27 cellular contexts compared by ENCODE assay signal in the genomic region with DNA sequence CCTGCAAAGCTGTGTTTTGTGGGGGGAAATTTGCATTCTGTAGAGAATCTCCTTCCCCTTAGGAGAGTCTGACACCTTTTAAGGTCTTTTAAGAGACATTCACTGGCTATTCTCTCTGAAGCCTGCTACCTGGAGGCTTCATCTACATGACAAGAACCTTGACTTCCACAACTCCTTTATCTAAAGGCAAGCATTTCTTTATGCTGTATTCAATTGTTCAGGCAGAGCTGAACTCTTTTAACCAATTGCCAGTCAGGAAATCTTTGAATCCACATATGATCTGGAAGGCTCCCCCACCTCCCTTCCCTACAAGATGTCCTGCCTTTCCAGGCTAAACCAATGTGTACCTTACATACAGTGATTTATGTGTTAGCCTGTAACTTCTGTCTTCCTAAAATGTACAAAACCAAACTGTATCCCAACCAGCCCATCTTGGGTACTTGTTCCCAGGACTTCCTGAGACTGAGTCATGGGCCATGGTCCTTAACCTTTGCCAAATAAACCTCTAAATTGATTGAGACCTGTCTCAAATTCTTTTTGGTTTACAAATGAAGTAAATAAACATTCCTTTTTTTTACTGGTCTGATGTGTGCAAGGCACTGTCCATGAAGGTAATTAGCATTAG. TPM values are rescaled to one million over a fixed set of nuclear protein-coding genes. Genes with fewer than 3 reads are reported as not detected.
DNase-seq lines count a peak whose midpoint lies in the region; ATAC-seq and TF ChIP-seq lines count a peak whose summit lies in the region.
"Had no signal": no experiment of that assay in that cellular context is flagged by ENCODE, and none has a peak within 500 bp of the region (broad histone marks: within the 10 kb centered on the region; RNA-seq: fewer than 3 reads in every experiment).

No MANE protein-coding gene starts in this region.

- peaks cover 50% of the 10 kb centered on the region for H3K9me3 Mint-ChIP-seq in endodermal cell
- H3K9me3 Mint-ChIP-seq: effector memory CD8-positive, alpha-beta T cell; memory B cell; naive thymus-derived CD4-positive, alpha-beta T cell had no signal

- TF ChIP-seq CTCF in IMR-90 (conservative IDR thresholded peaks at IDR 0.05; ENCODE audit: low read depth, low read length) (no peak), endodermal cell (conservative IDR thresholded peaks at IDR 0.05) (no peak)

- H3K27ac ChIP-seq in IMR-90 (ENCODE audit: insufficient read depth, low read length) (no peak overlapping the region), endodermal cell (ENCODE audit: low read depth, low read length) (no peak overlapping the region), mesendoderm (ENCODE audit: low read depth, low read length) (peak overlapping the region; percentile 89)
- H3K27ac ChIP-seq: colonic mucosa, esophagus squamous epithelium, hepatocyte, HL-60, Peyer's patch, SJSA1, skin epidermis, upper lobe of right lung had no signal

- peaks cover 9% of the 10 kb centered on the region for H3K4me1 Mint-ChIP-seq in endodermal cell

- H3K36me3 Mint-ChIP-seq in endodermal cell (ENCODE audit: low read depth): peaks cover 62% of the 10 kb centered on the region

- in situ Hi-C loops in IMR-90 (cut with MboI; ENCODE audit: low sequenced_read_pairs): no loop called here

- H4K5ac ChIP-seq in IMR-90 (ENCODE audit: low read depth, low read length) (no peak overlapping the region), mesendoderm (ENCODE audit: low read length) (no peak overlapping the region)

- 0 out of 2 replicates have a peak, but pooled peaks cover 3% of the 10 kb centered on the region for H3K9me1 ChIP-seq in IMR-90 (ENCODE audit: insufficient read depth, low read length)

- CTCF ChIA-PET in IMR-90 (lab: Yijun Ruan, JAX): no interaction called here

- H3K27ac Mint-ChIP-seq in endodermal cell: peak overlapping the region; percentile 64
- H3K27ac Mint-ChIP-seq: memory B cell had no signal

- ATAC-seq in IMR-90 (ENCODE audit: low read depth) (no peak), GM18498 (IDR thresholded peaks at IDR 0.05; ENCODE audit: unreplicated experiment) (no peak)
- ATAC-seq: effector memory CD8-positive, alpha-beta T cell; naive thymus-derived CD4-positive, alpha-beta T cell; upper lobe of right lung had no signal

- H2BK20ac ChIP-seq in IMR-90 (ENCODE audit: low read depth, low read length): no peak overlapping the region

- H3K79me2 ChIP-seq in mesendoderm (ENCODE audit: control insufficient read depth, insufficient read depth, low read length): peaks cover 24% of the 10 kb centered on the region

- H3K23ac ChIP-seq in IMR-90 (ENCODE audit: low read depth, low read length): no peak overlapping the region
- no peak overlapping the region for H3K23ac ChIP-seq in mesendoderm (ENCODE audit: low read length)

- POLR2A ChIA-PET in IMR-90 (lab: Charles Lee; ENCODE audit: unreplicated experiment): no interaction called here

- intact Hi-C loops in IMR-90 (cut with micrococcal nuclease): no loop called here

- no peak overlapping the region for H3K14ac ChIP-seq in IMR-90 (replicated peaks; ENCODE audit: low read depth, low read length)

- no peaks in the 10 kb centered on the region for H3K27me3 Mint-ChIP-seq in endodermal cell (ENCODE audit: insufficient read depth)
- H3K27me3 Mint-ChIP-seq: effector memory CD8-positive, alpha-beta T cell; memory B cell; naive thymus-derived CD4-positive, alpha-beta T cell had no signal

- H3K4me3 ChIP-seq in IMR-90 (ENCODE audit: insufficient read depth, low read depth, low read length) (no peak overlapping the region), endodermal cell (ENCODE audit: low read length) (peak overlapping the region; percentile 25), mesendoderm (ENCODE audit: low read length) (no peak overlapping the region)
- H3K4me3 ChIP-seq: colonic mucosa, esophagus squamous epithelium, hepatocyte, Peyer's patch, SJSA1, skin epidermis, upper lobe of right lung had no signal

- H2BK5ac ChIP-seq in IMR-90 (ENCODE audit: low read depth, low read length, poor library complexity, severe bottlenecking) (peak overlapping the region; percentile 41), mesendoderm (ENCODE audit: low read length) (peak overlapping the region; percentile 88)

- peaks cover 2% of the 10 kb centered on the region for H3K4me1 ChIP-seq in IMR-90 (ENCODE audit: control insufficient read depth, insufficient read depth, low read length)
- H3K4me1 ChIP-seq in endodermal cell (ENCODE audit: control insufficient read depth, insufficient read depth, low read length): no peaks in the 10 kb centered on the region
- H3K4me1 ChIP-seq in mesendoderm (ENCODE audit: control insufficient read depth, low read depth, low read length): peaks cover 2% of the 10 kb centered on the region
- H3K4me1 ChIP-seq: colonic mucosa, Peyer's patch, SJSA1, upper lobe of right lung had no signal

- H3K4ac ChIP-seq in IMR-90 (ENCODE audit: low read depth, low read length) (no peak overlapping the region), mesendoderm (ENCODE audit: low read depth, low read length) (no peak overlapping the region)

- no peak overlapping the region for H2AK9ac ChIP-seq in IMR-90 (replicated peaks; ENCODE audit: low read depth, low read length, poor library complexity)

- H3K9me3 ChIP-seq in IMR-90 (ENCODE audit: control insufficient read depth, insufficient read depth, low read length) (no peaks in the 10 kb centered on the region), endodermal cell (ENCODE audit: control insufficient read depth, low read length) (peaks cover 33% of the 10 kb centered on the region)
- H3K9me3 ChIP-seq: colonic mucosa, esophagus squamous epithelium, Peyer's patch, SJSA1, upper lobe of right lung had no signal

- H4K8ac ChIP-seq in IMR-90 (ENCODE audit: low read depth in 2 of 2, low read length in 2 of 2): peak overlapping the region in 1 of 2 experiments; percentile 5; a peak in 1 of 4 replicates
- no peak overlapping the region for H4K8ac ChIP-seq in mesendoderm (ENCODE audit: low read depth, low read length)

- TF ChIP-seq RAD21 in IMR-90 (IDR thresholded peaks at IDR 0.05; ENCODE audit: low read length): no peak

- H2AK5ac ChIP-seq in IMR-90 (ENCODE audit: low read depth, low read length) (no peak overlapping the region), mesendoderm (ENCODE audit: low read length) (peak overlapping the region; percentile 65)

- H2BK120ac ChIP-seq in IMR-90 (ENCODE audit: low read depth, low read length) (no peak overlapping the region), mesendoderm (ENCODE audit: low read depth, low read length) (peak overlapping the region; percentile 61)

- H3K18ac ChIP-seq in IMR-90 (ENCODE audit: low read depth, low read length) (no peak overlapping the region; the same call in 1 of the 2 replicates), mesendoderm (ENCODE audit: low read length) (peak overlapping the region; percentile 94)

- TF ChIP-seq POLR2A in IMR-90 (IDR thresholded peaks at IDR 0.05; ENCODE audit: low read depth, low read length): no peak

- H3K56ac ChIP-seq in IMR-90 (ENCODE audit: extremely low read depth, insufficient read depth, low read length): no peak overlapping the region
- H3K56ac ChIP-seq in mesendoderm (ENCODE audit: low read length): peak overlapping the region; percentile 69

- no peak overlapping the region for H3K4me2 ChIP-seq in IMR-90 (ENCODE audit: low read depth, low read length)
- H3K4me2 ChIP-seq in mesendoderm (ENCODE audit: low read length): no peak overlapping the region
- H3K4me2 ChIP-seq: hepatocyte had no signal

- dilution Hi-C loops in IMR-90 (cut with HindIII; ENCODE audit: low sequenced_read_pairs, unreplicated experiment): no loop called here

- H2BK15ac ChIP-seq in IMR-90 (ENCODE audit: low read depth, low read length): no peak overlapping the region
- H2BK15ac ChIP-seq in mesendoderm (replicated peaks; ENCODE audit: low read depth): no peak overlapping the region

- H4K20me1 ChIP-seq in IMR-90 (ENCODE audit: insufficient read depth, low read length): peaks cover 4% of the 10 kb centered on the region; the same call in 1 of the 2 replicates

- no peaks in the 10 kb centered on the region for H3K36me3 ChIP-seq in IMR-90 (ENCODE audit: control insufficient read depth, insufficient read depth, low read length)
- H3K36me3 ChIP-seq in endodermal cell (ENCODE audit: control insufficient read depth, insufficient read depth, low read length): peaks cover 38% of the 10 kb centered on the region
- no peaks in the 10 kb centered on the region for H3K36me3 ChIP-seq in mesendoderm (ENCODE audit: control insufficient read depth, insufficient read depth, low read length)
- H3K36me3 ChIP-seq: colonic mucosa, SJSA1, upper lobe of right lung had no signal

- DNase-seq in ELF-1 (ENCODE audit: low read depth, low spot score) (peak; percentile 57), IMR-90 (no peak), endodermal cell (peak; percentile 68), mesendoderm (peak; percentile 84), NCI-H146 (lab: John Stamatoyannopoulos, UW) (no peak), NCI-H1436 (lab: John Stamatoyannopoulos, UW) (no peak), HPDE6-E6E7 (ENCODE audit: extremely low spot score) (no peak)
- DNase-seq: ACHN; activated gamma-delta T cell treated with Interleukin-2 at 50 U/mL for 16 hours; activated T-cell treated with anti-CD3 and anti-CD28 coated beads, Interleukin-2, amount 50 U/mL, for 1 hour; colonic mucosa; effector memory CD8-positive, alpha-beta T cell; esophagus squamous epithelium; naive thymus-derived CD4-positive, alpha-beta T cell; NCI-H1417 treated with DMSO at 0.1 percent for 48 hours; NCI-H510A; nucleus accumbens; Peyer's patch; stimulated activated CD4-positive, alpha-beta T cell treated with anti-CD3 and anti-CD28 coated beads, Interleukin-1b, Interleukin-23, amount 100 ng/mL, for 48 hours; T-helper 1 cell; upper lobe of right lung had no signal

- H2AFZ ChIP-seq in IMR-90 (replicated peaks; ENCODE audit: low read length, poor library complexity): no peak overlapping the region
- H2AFZ ChIP-seq: hepatocyte had no signal

- H3K4me3 Mint-ChIP-seq in endodermal cell: no peak overlapping the region
- H3K4me3 Mint-ChIP-seq: effector memory CD8-positive, alpha-beta T cell; memory B cell; naive thymus-derived CD4-positive, alpha-beta T cell had no signal

- H3K27me3 ChIP-seq in IMR-90 (ENCODE audit: control insufficient read depth, insufficient read depth, low read length) (no peaks in the 10 kb centered on the region), endodermal cell (ENCODE audit: control insufficient read depth, insufficient read depth, low read length, poor library complexity, severe bottlenecking) (no peaks in the 10 kb centered on the region), mesendoderm (ENCODE audit: insufficient read depth, low read length, poor library complexity) (no peaks in the 10 kb centered on the region)
- H3K27me3 ChIP-seq: colonic mucosa, esophagus squamous epithelium, hepatocyte, Peyer's patch, SJSA1, upper lobe of right lung had no signal

- H3K79me1 ChIP-seq in IMR-90 (ENCODE audit: low read depth in 1 of 2, low read length in 2 of 2): peaks cover 21 to 47% of the 10 kb centered on the region in 2 experiments
- peaks cover 8% of the 10 kb centered on the region for H3K79me1 ChIP-seq in mesendoderm (ENCODE audit: low read length)

- H3K9ac ChIP-seq in IMR-90 (ENCODE audit: low read depth, low read length) (no peak overlapping the region), endodermal cell (ENCODE audit: extremely low read depth, low read length, poor library complexity, severe bottlenecking) (no peak overlapping the region), mesendoderm (ENCODE audit: low read length) (no peak overlapping the region)

- no peak overlapping the region for H4K91ac ChIP-seq in IMR-90 (ENCODE audit: insufficient read depth, low read depth, low read length)

- no TSS peak for BruUV-seq in IMR-90 (replicated peaks; lab: Mats Ljungman, UMichigan)

RNA-seq across cellular contexts. Expression of a gene that starts 9.9 kb away (rescaled TPM):
- total RNA-seq in IMR-90 (2012; rRNA removed): 4.3 and 10.6 TPM in 2 replicates
- polyA plus RNA-seq in IMR-90 (2012; rRNA removed): 8.2 and 8.4 TPM in 2 replicates
- 2.8 and 5.5 TPM in 2 replicates for polyA plus RNA-seq in IMR-90 (2012; cell fraction: cytosol; rRNA removed)
- polyA plus RNA-seq in IMR-90 (2012; cell fraction: nucleus; rRNA removed; ENCODE audit: low replicate concordance): 1.8 and 5.9 TPM in 2 replicates
- total RNA-seq in endodermal cell: 1 to 10 TPM; 7.5 to 9.3 TPM
- 12.0 TPM for polyA plus RNA-seq in endodermal cell (2013, experiment 1 of 2)
- 10.5 TPM for polyA plus RNA-seq in endodermal cell (2013, experiment 2 of 2)
- polyA plus RNA-seq in mesendoderm (2013, experiment 1 of 2): 20.8 TPM
- 20.0 TPM for polyA plus RNA-seq in mesendoderm (2013, experiment 2 of 2)

RNA-seq across cellular contexts. Expression of a gene that starts 10.3 kb away (rescaled TPM):
- total RNA-seq in IMR-90 (2012; rRNA removed) (16.8 and 24.2 TPM in 2 replicates), endodermal cell (10 to 100 TPM; 32.3 to 44.9 TPM)
- 5.3 and 7.5 TPM in 2 replicates for polyA plus RNA-seq in IMR-90 (2012; rRNA removed)
- 2.4 and 3.0 TPM in 2 replicates for polyA plus RNA-seq in IMR-90 (2012; cell fraction: cytosol; rRNA removed)
- 1.6 and 5.7 TPM in 2 replicates for polyA plus RNA-seq in IMR-90 (2012; cell fraction: nucleus; rRNA removed; ENCODE audit: low replicate concordance)
- polyA plus RNA-seq in endodermal cell (2013, experiment 1 of 2): 40.0 TPM
- 34.9 TPM for polyA plus RNA-seq in endodermal cell (2013, experiment 2 of 2)
- 52.9 TPM for polyA plus RNA-seq in mesendoderm (2013, experiment 1 of 2)
- polyA plus RNA-seq in mesendoderm (2013, experiment 2 of 2): 53.1 TPM

Comparison
In these comparisons a context has a peak if more than half of its experiments do, and no peak if none do; other contexts are left out.
1. DNase-seq: peak in ELF-1 (single experiment), endodermal cell (single experiment) and mesendoderm (single experiment); none in IMR-90 (single experiment), NCI-H146 (single experiment), NCI-H1436 (single experiment) and HPDE6-E6E7 (single experiment).